In genomic region chr21:29299906-29300546, GRCh38 we compare ENCODE assay signal across 8 cellular contexts. TPM values are rescaled to one million over a fixed set of nuclear protein-coding genes. Genes with fewer than 3 reads are reported as not detected.
DNase-seq lines count a peak whose midpoint lies in the region; ATAC-seq and TF ChIP-seq lines count a peak whose summit lies in the region.

No MANE protein-coding gene starts in this region.

- peaks cover 0 to 2% (median 0%) of the 10 kb centered on the region in 8 donors for H3K9me3 Mint-ChIP-seq in CD4-positive, alpha-beta memory T cell
- no peaks in the 10 kb centered on the region for H3K9me3 Mint-ChIP-seq in endodermal cell
- H3K9me3 Mint-ChIP-seq in mesothelial cell of epicardium, result peaks cover 8% of the 10 kb centered on the region

- DNase-seq in CD4-positive, alpha-beta memory T cell, result peak; percentile 36 to 75 (median 42)
- DNase-seq in NCI-H526 (lab: John Stamatoyannopoulos, UW), result peak; percentile 51 to 56
- peak; percentile 31 to 55 for DNase-seq in activated CD4-positive, alpha-beta T cell treated with anti-CD3 and anti-CD28 coated beads, Interleukin-2, amount 50 U/mL, for 4 hours
- peak; percentile 77 for DNase-seq in endodermal cell
- DNase-seq in mesothelial cell of epicardium (ENCODE audit: low spot score in 2 of 2, unreplicated experiment in 2 of 2), result no peak
- DNase-seq in stimulated activated naive CD4-positive, alpha-beta T cell treated with Interleukin-2 at 50 U/mL for 16 hours (lab: John Stamatoyannopoulos, UW), result peak; percentile 44

- H3K4me3 Mint-ChIP-seq in CD4-positive, alpha-beta memory T cell, result peak overlapping the region; percentile 86 to 95 (median 90)
- H3K4me3 Mint-ChIP-seq in endodermal cell (peak overlapping the region; percentile 70), mesothelial cell of epicardium (peak overlapping the region; percentile 80)

- WGBS in endodermal cell (ENCODE audit: insufficient coverage in 1 of 2, insufficient read length in 1 of 2), 2 experiments, result 11 to 26% methylated on average over 5 to 10 of the region's 10 CpGs

- H3K27me3 Mint-ChIP-seq in CD4-positive, alpha-beta memory T cell, result no peaks in the 10 kb centered on the region
- peaks cover 14% of the 10 kb centered on the region for H3K27me3 Mint-ChIP-seq in endodermal cell (ENCODE audit: insufficient read depth)
- no peaks in the 10 kb centered on the region for H3K27me3 Mint-ChIP-seq in mesothelial cell of epicardium (ENCODE audit: low read depth)

- peaks cover 0 to 4% of the 10 kb centered on the region in 2 donors for H3K36me3 Mint-ChIP-seq in CD4-positive, alpha-beta memory T cell
- H3K36me3 Mint-ChIP-seq in endodermal cell (ENCODE audit: low read depth) (peaks cover 3% of the 10 kb centered on the region), mesothelial cell of epicardium (peaks cover 3% of the 10 kb centered on the region)

- no peaks in the 10 kb centered on the region for H3K27me3 ChIP-seq in CD4-positive, alpha-beta memory T cell (ENCODE audit: insufficient read depth, low read length)
- H3K27me3 ChIP-seq in endodermal cell (ENCODE audit: control insufficient read depth, insufficient read depth, low read length, poor library complexity, severe bottlenecking), result no peaks in the 10 kb centered on the region

- H3K9ac ChIP-seq in endodermal cell (ENCODE audit: extremely low read depth, low read length, poor library complexity, severe bottlenecking), result peak overlapping the region; percentile 95

- TF ChIP-seq CTCF in endodermal cell (conservative IDR thresholded peaks at IDR 0.05) (no peak), mesothelial cell of epicardium (IDR thresholded peaks at IDR 0.05; ENCODE audit: unreplicated experiment) (no peak)

- peak overlapping the region; percentile 32 to 67 for H3K4me3 ChIP-seq in CD4-positive, alpha-beta memory T cell (ENCODE audit: low read length in 2 of 2)
- H3K4me3 ChIP-seq in endodermal cell (ENCODE audit: low read length), result peak overlapping the region; percentile 97

- no peaks in the 10 kb centered on the region for H3K9me3 ChIP-seq in CD4-positive, alpha-beta memory T cell (ENCODE audit: control insufficient read depth in 1 of 2, low read length in 2 of 2)
- H3K9me3 ChIP-seq in endodermal cell (ENCODE audit: control insufficient read depth, low read length), result no peaks in the 10 kb centered on the region

- peaks cover 62% of the 10 kb centered on the region for H3K4me1 ChIP-seq in CD4-positive, alpha-beta memory T cell (ENCODE audit: insufficient read depth, low read length)
- H3K4me1 ChIP-seq in endodermal cell (ENCODE audit: control insufficient read depth, insufficient read depth, low read length), result peaks cover 18% of the 10 kb centered on the region

- peak overlapping the region; percentile 70 to 94 (median 85) for H3K27ac Mint-ChIP-seq in CD4-positive, alpha-beta memory T cell
- H3K27ac Mint-ChIP-seq in endodermal cell (peak overlapping the region; percentile 83), mesothelial cell of epicardium (peak overlapping the region; percentile 77)

- intact Hi-C loops in CD4-positive, alpha-beta memory T cell (cut with micrococcal nuclease), result loop anchor here (1.0 to 10.0 kb wide), 6 partner anchors 48 to 415 kb away; partner anchors contain the start of genes CCT8 and USP16

- no peaks in the 10 kb centered on the region for H3K36me3 ChIP-seq in CD4-positive, alpha-beta memory T cell (ENCODE audit: insufficient read depth, low read length)
- no peaks in the 10 kb centered on the region for H3K36me3 ChIP-seq in endodermal cell (ENCODE audit: control insufficient read depth, insufficient read depth, low read length)

- CTCF ChIA-PET in CD4-positive, alpha-beta memory T cell (lab: Charles Lee; ENCODE audit: partially characterized antibody), result interaction anchor here (0.6 to 2.8 kb wide), 18 partner anchors 9 to 223 kb away, joined by 3 to 14 read pairs (median 3); no protein-coding TSS in a partner anchor

- POLR2A ChIA-PET in CD4-positive, alpha-beta memory T cell (lab: Charles Lee; ENCODE audit: partially characterized antibody), result interaction anchor here (0.6 to 4.3 kb wide), 14 partner anchors 10 to 307 kb away, joined by 3 to 42 read pairs (median 6); partner anchors contain the start of genes CCT8, LTN1, RWDD2B and USP16

- peak overlapping the region; percentile 47 for H3K27ac ChIP-seq in CD4-positive, alpha-beta memory T cell (ENCODE audit: low read depth, low read length)
- H3K27ac ChIP-seq in endodermal cell (ENCODE audit: low read depth, low read length), result peak overlapping the region; percentile 88

- H3K4me1 Mint-ChIP-seq in CD4-positive, alpha-beta memory T cell, result peaks cover 43 to 77% (median 60%) of the 10 kb centered on the region in 4 donors
- H3K4me1 Mint-ChIP-seq in endodermal cell, result peaks cover 45% of the 10 kb centered on the region
- peaks cover 49% of the 10 kb centered on the region for H3K4me1 Mint-ChIP-seq in mesothelial cell of epicardium

- ATAC-seq in GM19395 (IDR thresholded peaks at IDR 0.05; ENCODE audit: unreplicated experiment) (peak; percentile 63), HG03457 (IDR thresholded peaks at IDR 0.05; ENCODE audit: unreplicated experiment) (peak; percentile 34)

RNA-seq across cellular contexts. Expression of gene BACH1, which starts 1.3 kb away (rescaled TPM):
- 10 to 100 TPM; 46.5 to 49.0 TPM for total RNA-seq in CD4-positive, alpha-beta memory T cell
- 10 to 100 TPM; 19.1 to 19.4 TPM for polyA plus RNA-seq in CD4-positive, alpha-beta memory T cell
- total RNA-seq in endodermal cell, result 10 to 100 TPM; 61.3 to 64.9 TPM
- 29.5 TPM for polyA plus RNA-seq in endodermal cell (2013, experiment 1 of 2)
- 28.6 TPM for polyA plus RNA-seq in endodermal cell (2013, experiment 2 of 2)
- total RNA-seq in mesothelial cell of epicardium, result 100 to 107 TPM (median 100 TPM) in 3 replicates

Comparison
In these comparisons a context has a peak if more than half of its experiments do, and no peak if none do; other contexts are left out.
1. DNase-seq: peak in CD4-positive, alpha-beta memory T cell (5 of 5), NCI-H526 (2 of 2), activated CD4-positive, alpha-beta T cell treated with anti-CD3 and anti-CD28 coated beads, Interleukin-2, amount 50 U/mL, for 4 hours (2 of 2), endodermal cell (single experiment) and stimulated activated naive CD4-positive, alpha-beta T cell treated with Interleukin-2 at 50 U/mL for 16 hours (single experiment); none in mesothelial cell of epicardium (0 of 2).
2. Peak in every context shown above with its lines, with median percentiles within 50 percentile points of each other: H3K27ac Mint-ChIP-seq and H3K4me3 Mint-ChIP-seq.